Comparison of ENCODE assay signal across 8 cellular contexts in the genomic region with DNA sequence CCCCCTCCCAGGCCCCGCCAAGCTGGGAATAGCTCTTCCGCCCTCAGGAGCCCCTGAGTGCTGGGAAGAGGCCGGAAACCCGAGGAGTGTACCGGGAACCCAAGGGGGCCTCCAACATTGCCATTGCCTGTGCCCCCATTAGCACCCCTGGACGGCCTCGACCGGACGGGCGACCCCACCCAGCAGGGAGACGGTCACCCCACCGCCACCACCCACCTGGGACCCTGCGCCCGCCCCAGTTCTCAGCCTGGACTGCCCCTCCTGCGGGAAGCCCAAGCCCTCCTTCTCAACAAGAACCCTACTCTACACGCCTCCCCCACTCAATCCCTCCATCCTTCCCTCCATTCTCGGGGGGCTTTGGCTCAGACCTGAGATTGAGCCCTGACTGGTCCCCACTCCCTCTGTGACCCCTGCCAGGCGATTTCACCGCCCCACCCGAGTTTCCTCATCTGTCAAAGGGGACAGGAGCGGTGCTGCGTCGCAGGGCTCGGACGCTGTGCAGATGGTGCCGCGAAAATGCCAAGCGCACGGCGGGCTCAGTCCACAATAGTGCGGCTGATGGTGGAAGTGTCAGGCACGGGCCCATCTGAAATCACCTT. TPM values are rescaled to one million over a fixed set of nuclear protein-coding genes. Genes with fewer than 3 reads are reported as not detected.
DNase-seq lines count a peak whose midpoint lies in the region; ATAC-seq lines count a peak whose summit lies in the region.

No MANE protein-coding gene starts in this region.

- no peaks in the 10 kb centered on the region for H3K27me3 ChIP-seq in subcutaneous abdominal adipose tissue (ENCODE audit: control insufficient read depth in 5 of 5, insufficient read depth in 4 of 5, low read length in 5 of 5)

- no peaks in the 10 kb centered on the region for H3K9me3 Mint-ChIP-seq in activated naive CD4-positive, alpha-beta T cell treated with anti-CD3 and anti-CD28 coated beads, Interleukin-2, amount 50 U/mL, for 72 hours
- no peaks in the 10 kb centered on the region for H3K9me3 Mint-ChIP-seq in immature natural killer cell

- peaks cover 0 to 5% (median 0%) of the 10 kb centered on the region in 5 donors for H3K36me3 ChIP-seq in subcutaneous abdominal adipose tissue (ENCODE audit: control insufficient read depth in 5 of 5, insufficient read depth in 5 of 5, low read length in 5 of 5)

- no peaks in the 10 kb centered on the region for H3K9me3 ChIP-seq in subcutaneous abdominal adipose tissue (ENCODE audit: control insufficient read depth in 5 of 5, low read length in 5 of 5)

- H3K27ac ChIP-seq in subcutaneous abdominal adipose tissue (ENCODE audit: low read depth, low read length), result peak overlapping the region; percentile 64

- peaks cover 13 to 18% of the 10 kb centered on the region in 2 donors for H3K36me3 Mint-ChIP-seq in activated naive CD4-positive, alpha-beta T cell treated with anti-CD3 and anti-CD28 coated beads, Interleukin-2, amount 50 U/mL, for 72 hours
- no peaks in the 10 kb centered on the region for H3K36me3 Mint-ChIP-seq in immature natural killer cell

- peak overlapping the region in 4 of 5 donors; percentile 63 to 81 (median 68) for H3K9ac ChIP-seq in subcutaneous abdominal adipose tissue (ENCODE audit: low read length in 5 of 5)

- peak overlapping the region; percentile 79 to 89 (median 84) for H3K4me3 ChIP-seq in subcutaneous abdominal adipose tissue (ENCODE audit: low read depth in 1 of 5, low read length in 5 of 5)

- no peak for ATAC-seq in activated naive CD4-positive, alpha-beta T cell treated with anti-CD3 and anti-CD28 coated beads, Interleukin-2, amount 50 U/mL, for 72 hours
- no peak for ATAC-seq in HG02885 (IDR thresholded peaks at IDR 0.05; ENCODE audit: poor library complexity, unreplicated experiment)
- no peak for ATAC-seq in HG03354 (IDR thresholded peaks at IDR 0.05; ENCODE audit: poor library complexity, severe bottlenecking, unreplicated experiment)

- peaks cover 57 to 63% of the 10 kb centered on the region in 2 donors for H3K4me1 Mint-ChIP-seq in immature natural killer cell

- H3K27ac Mint-ChIP-seq in activated naive CD4-positive, alpha-beta T cell treated with anti-CD3 and anti-CD28 coated beads, Interleukin-2, amount 50 U/mL, for 72 hours, result peak overlapping the region; percentile 86 to 97
- H3K27ac Mint-ChIP-seq in immature natural killer cell, result peak overlapping the region; percentile 88 to 96 (median 90)

- DNase-seq in NCI-H345 (lab: John Stamatoyannopoulos, UW) (peak; percentile 51), NCI-H345 treated with DMSO at 0.1 percent for 48 hours (lab: John Stamatoyannopoulos, UW; ENCODE audit: unreplicated experiment) (no peak), immature natural killer cell (no peak), AG20443 (ENCODE audit: low spot score) (no peak)
- DNase-seq in activated naive CD4-positive, alpha-beta T cell treated with anti-CD3 and anti-CD28 coated beads, Interleukin-2, amount 50 U/mL, for 72 hours (ENCODE audit: low spot score in 2 of 2), result no peak

- peaks cover 18 to 73% (median 68%) of the 10 kb centered on the region in 5 donors for H3K4me1 ChIP-seq in subcutaneous abdominal adipose tissue (ENCODE audit: control insufficient read depth in 5 of 5, insufficient read depth in 5 of 5, low read length in 5 of 5)

- H3K27me3 Mint-ChIP-seq in immature natural killer cell (ENCODE audit: low read depth in 3 of 3), result peaks cover 2 to 9% (median 6%) of the 10 kb centered on the region in 3 donors

- H3K4me3 Mint-ChIP-seq in immature natural killer cell, result peak overlapping the region; percentile 89 to 96 (median 91)

RNA-seq across cellular contexts. Expression of a gene that starts 1.8 kb away (rescaled TPM):
- total RNA-seq in activated naive CD4-positive, alpha-beta T cell treated with anti-CD3 and anti-CD28 coated beads, Interleukin-2, amount 50 U/mL, for 72 hours, result 100 to 1,000 TPM in 1 of 2 donors, 10 to 100 TPM in 1; 88.1 to 106 TPM
- polyA plus RNA-seq in immature natural killer cell, result 10 to 100 TPM; 83.0 to 96.8 (median 92.9) TPM

RNA-seq across cellular contexts. Expression of a gene that starts 15.2 kb away (rescaled TPM):
- not detected for total RNA-seq in activated naive CD4-positive, alpha-beta T cell treated with anti-CD3 and anti-CD28 coated beads, Interleukin-2, amount 50 U/mL, for 72 hours
- polyA plus RNA-seq in immature natural killer cell, result not detected
